ENCODE assay signal across 10 cellular contexts in genomic region chr7:46752881-46753366, GRCh38.
DNase-seq lines count a peak whose midpoint lies in the region; ATAC-seq, FAIRE-seq and TF ChIP-seq lines count a peak whose summit lies in the region.
"Had no signal": no experiment of that assay in that cellular context is flagged by ENCODE, and none has a peak within 500 bp of the region (broad histone marks: within the 10 kb centered on the region; RNA-seq: fewer than 3 reads in every experiment).

No MANE protein-coding gene starts in this region.

- no peak for ATAC-seq in GM21717 (IDR thresholded peaks at IDR 0.05; ENCODE audit: unreplicated experiment)

- no peak overlapping the region for H3K27ac Mint-ChIP-seq in endodermal cell
- H3K27ac Mint-ChIP-seq: brain had no signal

- no peaks in the 10 kb centered on the region for H3K36me3 Mint-ChIP-seq in endodermal cell (ENCODE audit: low read depth)
- H3K36me3 Mint-ChIP-seq: brain had no signal

- intact Hi-C loops in ovary (cut with DNase I): no loop called here

- H3K4me3 Mint-ChIP-seq in endodermal cell: no peak overlapping the region
- H3K4me3 Mint-ChIP-seq: brain had no signal

- FAIRE-seq in urothelium cell line (lab: Jason Lieb, UNC): no peak

- H3K27me3 ChIP-seq in adipocyte (replicated peaks; ENCODE audit: control insufficient read depth, insufficient read depth, low read length): no peaks in the 10 kb centered on the region
- H3K27me3 ChIP-seq in ovary: no peaks in the 10 kb centered on the region
- no peaks in the 10 kb centered on the region for H3K27me3 ChIP-seq in endodermal cell (ENCODE audit: control insufficient read depth, insufficient read depth, low read length, poor library complexity, severe bottlenecking)

- peak; percentile 54 for DNase-seq in HT-29 (ENCODE audit: low spot score)
- peak; percentile 80 for DNase-seq in adipocyte (ENCODE audit: low read depth)
- peak; percentile 48 for DNase-seq in glomerular visceral epithelial cell (ENCODE audit: extremely low spot score)
- DNase-seq in urothelium cell line (ENCODE audit: low spot score): peak; percentile 66
- DNase-seq in ovary: no peak
- no peak for DNase-seq in endodermal cell
- DNase-seq: DND-41, NCI-H2171 treated with DMSO at 0.1 percent for 48 hours had no signal

- TF ChIP-seq CTCF in ovary (IDR thresholded peaks at IDR 0.05) (no peak), endodermal cell (conservative IDR thresholded peaks at IDR 0.05) (no peak)

- no peak for TF ChIP-seq EP300 in ovary (IDR thresholded peaks at IDR 0.05)

- no peaks in the 10 kb centered on the region for H3K9me3 Mint-ChIP-seq in endodermal cell

- H3K36me3 ChIP-seq in adipocyte (ENCODE audit: control insufficient read depth, insufficient read depth, low read length, severe bottlenecking): no peaks in the 10 kb centered on the region
- no peaks in the 10 kb centered on the region for H3K36me3 ChIP-seq in ovary
- H3K36me3 ChIP-seq in endodermal cell (ENCODE audit: control insufficient read depth, insufficient read depth, low read length): no peaks in the 10 kb centered on the region

- 23 to 36% (median 23%) methylated on average over 3 of the region's 3 CpGs for WGBS in ovary, 3 donors
- 95 to 100% methylated on average over 1 to 3 of the region's 3 CpGs for WGBS in endodermal cell (ENCODE audit: insufficient coverage in 1 of 2, insufficient read length in 1 of 2), 2 experiments

- H3K4me1 ChIP-seq in adipocyte (ENCODE audit: control insufficient read depth, insufficient read depth, low read length) (peaks cover 24% of the 10 kb centered on the region), ovary (ENCODE audit: insufficient read depth) (no peaks in the 10 kb centered on the region), endodermal cell (ENCODE audit: control insufficient read depth, insufficient read depth, low read length) (no peaks in the 10 kb centered on the region)

- no peaks in the 10 kb centered on the region for H3K27me3 Mint-ChIP-seq in endodermal cell (ENCODE audit: insufficient read depth)
- H3K27me3 Mint-ChIP-seq: brain had no signal

- peak overlapping the region; percentile 55 for H3K9ac ChIP-seq in adipocyte (ENCODE audit: low read length)
- no peak overlapping the region for H3K9ac ChIP-seq in endodermal cell (ENCODE audit: extremely low read depth, low read length, poor library complexity, severe bottlenecking)

- H3K27ac ChIP-seq in ovary (no peak overlapping the region), endodermal cell (ENCODE audit: low read depth, low read length) (no peak overlapping the region)

- TF ChIP-seq POLR2A in ovary (IDR thresholded peaks at IDR 0.05): no peak

- H3K9me3 ChIP-seq in adipocyte (ENCODE audit: control insufficient read depth, low read length) (no peaks in the 10 kb centered on the region), ovary (no peaks in the 10 kb centered on the region), endodermal cell (ENCODE audit: control insufficient read depth, low read length) (no peaks in the 10 kb centered on the region)

- H3K4me3 ChIP-seq in adipocyte (ENCODE audit: low read length): no peak overlapping the region
- no peak overlapping the region for H3K4me3 ChIP-seq in ovary
- H3K4me3 ChIP-seq in endodermal cell (ENCODE audit: low read length): no peak overlapping the region

- peaks cover 12% of the 10 kb centered on the region for H3K4me1 Mint-ChIP-seq in endodermal cell

Comparison
In these comparisons a context has a peak if more than half of its experiments do, and no peak if none do; other contexts are left out.
1. DNase-seq: peak in HT-29 (single experiment), adipocyte (single experiment), glomerular visceral epithelial cell (single experiment) and urothelium cell line (single experiment); none in ovary (0 of 5) and endodermal cell (single experiment).